26 cellular contexts compared by ENCODE assay signal in the genomic region with DNA sequence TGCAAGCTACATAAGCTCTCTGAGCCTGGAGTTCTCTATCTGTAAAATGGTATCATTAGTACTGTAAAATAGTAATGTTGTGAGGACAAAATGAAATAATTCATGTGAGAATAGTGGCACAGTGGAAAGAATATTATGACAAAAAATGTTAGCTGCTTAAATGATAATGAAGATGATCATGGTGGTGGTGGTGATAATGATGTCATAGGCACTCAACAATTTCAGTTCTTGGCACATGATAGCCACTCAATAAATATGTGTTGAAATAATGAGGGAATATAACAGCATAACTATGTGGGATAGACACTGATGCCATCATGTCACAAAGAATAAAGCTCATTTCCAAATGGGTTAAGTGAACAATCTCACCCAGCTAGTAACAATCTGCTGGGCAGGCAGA.
DNase-seq lines count a peak whose midpoint lies in the region; ATAC-seq, FAIRE-seq and TF ChIP-seq lines count a peak whose summit lies in the region.
"Had no signal": no experiment of that assay in that cellular context is flagged by ENCODE, and none has a peak within 500 bp of the region (broad histone marks: within the 10 kb centered on the region; RNA-seq: fewer than 3 reads in every experiment).

No MANE protein-coding gene starts in this region.

- TF ChIP-seq CTCF in HepG2 (CRISPR knock-in tag; IDR thresholded peaks at IDR 0.05): no peak
- TF ChIP-seq CTCF in right lobe of liver (IDR thresholded peaks at IDR 0.05): no peak
- TF ChIP-seq CTCF in WERI-Rb-1 (IDR thresholded peaks at IDR 0.05; ENCODE audit: low read depth, low read length): no peak

- no peak overlapping the region for H3K4me2 ChIP-seq in HepG2 (ENCODE audit: low read depth, low read length)
- H3K4me2 ChIP-seq: BLaER1 had no signal

- CTCF ChIA-PET in HepG2 (lab: Yijun Ruan, JAX; ENCODE audit: low intra/inter-chr PET ratio, low total read pairs): no interaction called here

- TF ChIP-seq POLR2A in HepG2 (IDR thresholded peaks at IDR 0.05; ENCODE audit: insufficient read depth in 1 of 2, low read depth in 2 of 2, low read length in 2 of 2) (no peak), right lobe of liver (IDR thresholded peaks at IDR 0.05) (no peak)

- no peak for ATAC-seq in HepG2
- ATAC-seq in right lobe of liver: no peak
- no peak for ATAC-seq in left colon
- ATAC-seq in natural killer cell treated with Interleukin-12 subunit alpha and Interleukin-12 subunit beta and Interleukin-15 and Interleukin-18, amount 100 ng/mL, for 72 hours: no peak
- ATAC-seq: GM12878 had no signal

- no TSS peak for BruUV-seq in HepG2 (replicated peaks; lab: Mats Ljungman, UMichigan)

- H2AFZ ChIP-seq in HepG2 (ENCODE audit: low read length): no peak overlapping the region

- no peak for TF ChIP-seq RAD21 in HepG2 (CRISPR knock-in tag; IDR thresholded peaks at IDR 0.05)

- POLR2A ChIA-PET in HepG2 (lab: Yijun Ruan, JAX): no interaction called here

- no peak overlapping the region for H3K4me3 Mint-ChIP-seq in natural killer cell treated with Interleukin-12 subunit alpha and Interleukin-12 subunit beta and Interleukin-15 and Interleukin-18, amount 100 ng/mL, for 72 hours
- H3K4me3 Mint-ChIP-seq: CD14-positive monocyte; CD4-positive, alpha-beta memory T cell; CD4-positive, CD25-positive, alpha-beta regulatory T cell; CD8-positive, alpha-beta memory T cell had no signal

- no peak overlapping the region for H3K4me3 ChIP-seq in HepG2 (replicated peaks in 1 of 3; ENCODE audit: insufficient read depth in 1 of 3, low read depth in 2 of 3, low read length in 3 of 3)
- no peak overlapping the region for H3K4me3 ChIP-seq in right lobe of liver
- no peak overlapping the region for H3K4me3 ChIP-seq in WERI-Rb-1 (ENCODE audit: low read depth, low read length)
- no peak overlapping the region for H3K4me3 ChIP-seq in subcutaneous abdominal adipose tissue (ENCODE audit: low read depth in 1 of 5, low read length in 5 of 5)
- H3K4me3 ChIP-seq: BLaER1, GM12878 had no signal

- no peaks in the 10 kb centered on the region for H3K79me2 ChIP-seq in HepG2 (ENCODE audit: insufficient read depth, low read length)

- H3K9me3 ChIP-seq in HepG2 (ENCODE audit: low read length) (peaks cover 50% of the 10 kb centered on the region), right lobe of liver (no peaks in the 10 kb centered on the region), WERI-Rb-1 (ENCODE audit: severe bottlenecking) (no peaks in the 10 kb centered on the region), subcutaneous abdominal adipose tissue (ENCODE audit: control insufficient read depth in 5 of 5, low read length in 5 of 5) (no peaks in the 10 kb centered on the region)
- H3K9me3 ChIP-seq: BE2C, BLaER1 had no signal

- H3K27me3 Mint-ChIP-seq in natural killer cell treated with Interleukin-12 subunit alpha and Interleukin-12 subunit beta and Interleukin-15 and Interleukin-18, amount 100 ng/mL, for 72 hours: no peaks in the 10 kb centered on the region
- H3K27me3 Mint-ChIP-seq: CD4-positive, alpha-beta memory T cell; CD4-positive, CD25-positive, alpha-beta regulatory T cell; CD8-positive, alpha-beta memory T cell had no signal

- H3K27me3 ChIP-seq in HepG2 (ENCODE audit: control insufficient read depth in 1 of 2, insufficient read depth in 2 of 2, low read length in 2 of 2): no peaks in the 10 kb centered on the region
- H3K27me3 ChIP-seq in right lobe of liver: no peaks in the 10 kb centered on the region
- H3K27me3 ChIP-seq in WERI-Rb-1 (ENCODE audit: insufficient read depth, low read depth, severe bottlenecking): no peaks in the 10 kb centered on the region
- no peaks in the 10 kb centered on the region for H3K27me3 ChIP-seq in subcutaneous abdominal adipose tissue (ENCODE audit: control insufficient read depth in 5 of 5, insufficient read depth in 4 of 5, low read length in 5 of 5)
- H3K27me3 ChIP-seq: BE2C, BLaER1 had no signal

- FAIRE-seq in HepG2 (lab: Jason Lieb, UNC): no peak
- FAIRE-seq: A204.1, GM12878, GM12892, GM18507 had no signal

- H4K20me1 ChIP-seq in HepG2 (ENCODE audit: insufficient read depth, low read length): no peaks in the 10 kb centered on the region
- H4K20me1 ChIP-seq: BLaER1 had no signal

- intact Hi-C loops in HepG2 (cut with micrococcal nuclease; ENCODE audit: unreplicated experiment) (no loop called here), right lobe of liver (cut with DNase I) (no loop called here), left colon (cut with DNase I, micrococcal nuclease) (no loop called here)

- H3K9ac ChIP-seq in HepG2 (ENCODE audit: insufficient read depth, low read depth, low read length): no peak overlapping the region
- no peak overlapping the region for H3K9ac ChIP-seq in subcutaneous abdominal adipose tissue (ENCODE audit: low read length in 5 of 5)
- H3K9ac ChIP-seq: BLaER1 had no signal

- H3K36me3 Mint-ChIP-seq in natural killer cell treated with Interleukin-12 subunit alpha and Interleukin-12 subunit beta and Interleukin-15 and Interleukin-18, amount 100 ng/mL, for 72 hours: no peaks in the 10 kb centered on the region
- H3K36me3 Mint-ChIP-seq: CD14-positive monocyte; CD4-positive, alpha-beta memory T cell; CD4-positive, CD25-positive, alpha-beta regulatory T cell; CD8-positive, alpha-beta memory T cell had no signal

- H3K36me3 ChIP-seq in HepG2 (replicated peaks in 1 of 2; ENCODE audit: control insufficient read depth in 1 of 2, insufficient read depth in 2 of 2, low read length in 2 of 2) (no peaks in the 10 kb centered on the region), right lobe of liver (no peaks in the 10 kb centered on the region), WERI-Rb-1 (no peaks in the 10 kb centered on the region), subcutaneous abdominal adipose tissue (ENCODE audit: control insufficient read depth in 5 of 5, insufficient read depth in 5 of 5, low read length in 5 of 5) (no peaks in the 10 kb centered on the region)
- H3K36me3 ChIP-seq: BE2C, BLaER1 had no signal

- no peaks in the 10 kb centered on the region for H3K4me1 Mint-ChIP-seq in natural killer cell treated with Interleukin-12 subunit alpha and Interleukin-12 subunit beta and Interleukin-15 and Interleukin-18, amount 100 ng/mL, for 72 hours (ENCODE audit: low read depth in 2 of 2)
- H3K4me1 Mint-ChIP-seq: CD14-positive monocyte; CD4-positive, alpha-beta memory T cell; CD4-positive, CD25-positive, alpha-beta regulatory T cell; CD8-positive, alpha-beta memory T cell had no signal

- in situ Hi-C loops in HepG2 (cut with HindIII; ENCODE audit: extremely low pct_ligation_motif_present, low pct_unique_long_range_greater_than_20kb): no loop called here

- no peak for DNase-seq in HepG2 (ENCODE audit: low spot score)
- DNase-seq in right lobe of liver: no peak
- DNase-seq in WERI-Rb-1: no peak
- no peak for DNase-seq in left colon
- DNase-seq in natural killer cell treated with Interleukin-12 subunit alpha and Interleukin-12 subunit beta and Interleukin-15 and Interleukin-18, amount 100 ng/mL, for 72 hours (ENCODE audit: low spot score): no peak
- DNase-seq: 8988T; ACHN; BE2C; C1 segment of cervical spinal cord; CD4-positive, alpha-beta memory T cell; CD4-positive, CD25-positive, alpha-beta regulatory T cell; CD8-positive, alpha-beta memory T cell; COR-L47; DMS153; DMS53; DMS79; DND-41; EL; GDM1 had no signal

- H3K9me3 Mint-ChIP-seq in natural killer cell treated with Interleukin-12 subunit alpha and Interleukin-12 subunit beta and Interleukin-15 and Interleukin-18, amount 100 ng/mL, for 72 hours: peaks cover 4% of the 10 kb centered on the region

- H3K27ac ChIP-seq in HepG2 (ENCODE audit: extremely low read length, insufficient read depth, low read length): no peak overlapping the region
- no peak overlapping the region for H3K27ac ChIP-seq in right lobe of liver
- peak overlapping the region; percentile 24; the same call in 1 of the 2 replicates for H3K27ac ChIP-seq in WERI-Rb-1
- peak overlapping the region; percentile 38 for H3K27ac ChIP-seq in subcutaneous abdominal adipose tissue (ENCODE audit: low read depth, low read length)
- H3K27ac ChIP-seq: BLaER1 had no signal

- no peak for TF ChIP-seq EP300 in HepG2 (IDR thresholded peaks at IDR 0.05; ENCODE audit: low read depth in 2 of 2, low read length in 2 of 2)
- TF ChIP-seq EP300 in HepG2 (CRISPR knock-in tag; IDR thresholded peaks at IDR 0.05; ENCODE audit: borderline replicate concordance): no peak

- H3K4me1 ChIP-seq in HepG2 (ENCODE audit: insufficient read depth, low read length) (no peaks in the 10 kb centered on the region), right lobe of liver (no peaks in the 10 kb centered on the region), subcutaneous abdominal adipose tissue (ENCODE audit: control insufficient read depth in 5 of 5, insufficient read depth in 5 of 5, low read length in 5 of 5) (peaks cover 0 to 10% (median 6%) of the 10 kb centered on the region in 5 donors)
- H3K4me1 ChIP-seq: BE2C, BLaER1 had no signal

- no peak overlapping the region for H3K27ac Mint-ChIP-seq in natural killer cell treated with Interleukin-12 subunit alpha and Interleukin-12 subunit beta and Interleukin-15 and Interleukin-18, amount 100 ng/mL, for 72 hours
- H3K27ac Mint-ChIP-seq: CD14-positive monocyte; CD4-positive, alpha-beta memory T cell; CD4-positive, CD25-positive, alpha-beta regulatory T cell; CD8-positive, alpha-beta memory T cell had no signal

TF ChIP-seq in HepG2, 621 proteins besides CTCF, POLR2A, EP300 and RAD21:
- TF ChIP-seq ZNF644 (CRISPR knock-in tag; IDR thresholded peaks at IDR 0.05; ENCODE audit: low read depth): no peak
- TF ChIP-seq CREB1 (IDR thresholded peaks at IDR 0.05): peak; percentile 51; the same call in 1 of the 2 replicates
- TF ChIP-seq CREB1 (CRISPR knock-in tag; IDR thresholded peaks at IDR 0.05): no peak
- peak; percentile 71 for TF ChIP-seq ATF7 (IDR thresholded peaks at IDR 0.05)
- no peak for TF ChIP-seq ATF7 (CRISPR knock-in tag; IDR thresholded peaks at IDR 0.05)

Comparison
In these comparisons a context has a peak if more than half of its experiments do, and no peak if none do; other contexts are left out.
1. H3K27ac ChIP-seq: peak in WERI-Rb-1 (single experiment) and subcutaneous abdominal adipose tissue (single experiment); none in HepG2 (single experiment) and right lobe of liver (0 of 3).